In the genomic region with DNA sequence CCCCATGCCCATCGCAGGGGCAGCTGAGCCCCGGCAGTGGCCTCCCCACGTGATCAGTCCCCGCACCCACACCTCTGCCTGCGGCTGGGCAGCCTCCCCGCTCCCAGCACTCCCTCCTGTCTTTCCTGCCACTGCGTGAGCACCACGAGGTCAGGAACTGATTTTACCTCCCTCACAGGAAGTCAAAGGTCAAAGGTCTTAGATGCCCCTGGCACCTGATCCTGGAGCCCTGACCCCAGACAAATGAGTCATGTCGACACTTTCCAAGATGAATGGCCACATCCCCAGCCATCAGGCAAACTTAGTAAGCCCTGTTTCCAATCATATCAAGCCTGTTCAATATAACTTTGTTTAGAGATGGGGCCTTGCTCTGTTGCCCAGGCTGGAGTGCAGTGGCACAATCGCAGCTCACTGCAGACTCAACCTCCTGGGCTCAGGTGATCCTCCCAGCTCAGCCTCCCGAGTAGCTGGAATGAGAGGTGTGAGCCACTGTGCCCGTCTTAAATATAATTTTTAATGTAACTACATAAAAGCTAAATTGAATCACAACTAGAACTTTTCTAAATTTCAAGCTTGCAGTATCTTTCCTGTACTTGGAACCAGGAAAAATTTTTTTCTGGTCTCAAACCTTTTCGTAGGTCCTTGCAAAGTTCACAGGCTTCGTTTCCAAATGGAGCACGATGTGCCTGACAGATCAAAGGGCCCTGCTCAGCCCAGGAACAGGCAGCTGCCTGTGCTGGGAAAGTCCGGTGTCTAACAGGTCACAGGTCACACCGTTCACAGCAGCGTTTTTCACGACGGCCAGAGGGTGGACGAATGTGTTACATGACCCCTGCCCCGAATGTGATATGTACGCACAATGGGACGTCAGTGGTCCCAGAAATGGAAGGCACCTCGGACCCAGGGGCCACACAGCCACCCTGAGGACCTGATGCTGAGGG, we compare ENCODE assay signal across 1 cellular context.
TF ChIP-seq lines count a peak whose summit lies in the region.

No MANE protein-coding gene starts in this region.

TF ChIP-seq in K562, 482 proteins besides CTCF, POLR2A, EP300 and RAD21 (continued from another document):
- TF ChIP-seq, protein P1, sequence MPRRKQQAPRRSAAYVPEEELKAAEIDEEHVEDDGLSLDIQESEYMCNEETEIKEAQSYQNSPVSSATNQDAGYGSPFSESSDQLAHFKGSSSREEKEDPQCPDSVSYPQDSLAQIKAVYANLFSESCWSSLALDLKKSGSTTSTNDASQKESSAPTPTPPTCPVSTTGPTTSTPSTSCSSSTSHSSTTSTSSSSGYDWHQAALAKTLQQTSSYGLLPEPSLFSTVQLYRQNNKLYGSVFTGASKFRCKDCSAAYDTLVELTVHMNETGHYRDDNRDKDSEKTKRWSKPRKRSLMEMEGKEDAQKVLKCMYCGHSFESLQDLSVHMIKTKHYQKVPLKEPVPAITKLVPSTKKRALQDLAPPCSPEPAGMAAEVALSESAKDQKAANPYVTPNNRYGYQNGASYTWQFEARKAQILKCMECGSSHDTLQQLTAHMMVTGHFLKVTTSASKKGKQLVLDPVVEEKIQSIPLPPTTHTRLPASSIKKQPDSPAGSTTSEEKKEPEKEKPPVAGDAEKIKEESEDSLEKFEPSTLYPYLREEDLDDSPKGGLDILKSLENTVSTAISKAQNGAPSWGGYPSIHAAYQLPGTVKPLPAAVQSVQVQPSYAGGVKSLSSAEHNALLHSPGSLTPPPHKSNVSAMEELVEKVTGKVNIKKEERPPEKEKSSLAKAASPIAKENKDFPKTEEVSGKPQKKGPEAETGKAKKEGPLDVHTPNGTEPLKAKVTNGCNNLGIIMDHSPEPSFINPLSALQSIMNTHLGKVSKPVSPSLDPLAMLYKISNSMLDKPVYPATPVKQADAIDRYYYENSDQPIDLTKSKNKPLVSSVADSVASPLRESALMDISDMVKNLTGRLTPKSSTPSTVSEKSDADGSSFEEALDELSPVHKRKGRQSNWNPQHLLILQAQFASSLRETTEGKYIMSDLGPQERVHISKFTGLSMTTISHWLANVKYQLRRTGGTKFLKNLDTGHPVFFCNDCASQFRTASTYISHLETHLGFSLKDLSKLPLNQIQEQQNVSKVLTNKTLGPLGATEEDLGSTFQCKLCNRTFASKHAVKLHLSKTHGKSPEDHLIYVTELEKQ (CRISPR knock-in tag; IDR thresholded peaks at IDR 0.05) = no peak
- TF ChIP-seq JUN (IDR thresholded peaks at IDR 0.05; ENCODE audit: borderline replicate concordance, low read depth, low read length) = no peak
- no peak for TF ChIP-seq JUN (CRISPR knock-in tag; IDR thresholded peaks at IDR 0.05; ENCODE audit: borderline replicate concordance)
- TF ChIP-seq STAT5A (IDR thresholded peaks at IDR 0.05; ENCODE audit: borderline replicate concordance, low read length) = no peak
- no peak for TF ChIP-seq NFXL1 (CRISPR knock-in tag; IDR thresholded peaks at IDR 0.05)
- peak; percentile 76 for TF ChIP-seq NR2C1 (IDR thresholded peaks at IDR 0.05)
- peak; percentile 84 for TF ChIP-seq NR2C1 (tag; IDR thresholded peaks at IDR 0.05)
- 0 out of 2 replicates have a peak, but pooled peaks have one; percentile 6 for TF ChIP-seq ZNF121 (CRISPR knock-in tag; conservative IDR thresholded peaks at IDR 0.05)
- TF ChIP-seq NR2C2 (CRISPR knock-in tag; IDR thresholded peaks at IDR 0.05) = peak; percentile 70; the same call in 1 of the 2 replicates
- TF ChIP-seq NR2C2 (tag; IDR thresholded peaks at IDR 0.05) = peak; percentile 87
- no peak for TF ChIP-seq ZNF699 (CRISPR knock-in tag; IDR thresholded peaks at IDR 0.05; ENCODE audit: insufficient replicate concordance)
- TF ChIP-seq, protein P2, sequence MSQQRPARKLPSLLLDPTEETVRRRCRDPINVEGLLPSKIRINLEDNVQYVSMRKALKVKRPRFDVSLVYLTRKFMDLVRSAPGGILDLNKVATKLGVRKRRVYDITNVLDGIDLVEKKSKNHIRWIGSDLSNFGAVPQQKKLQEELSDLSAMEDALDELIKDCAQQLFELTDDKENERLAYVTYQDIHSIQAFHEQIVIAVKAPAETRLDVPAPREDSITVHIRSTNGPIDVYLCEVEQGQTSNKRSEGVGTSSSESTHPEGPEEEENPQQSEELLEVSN (IDR thresholded peaks at IDR 0.05; ENCODE audit: borderline replicate concordance in 1 of 2, extremely low read depth in 1 of 2, insufficient read depth in 1 of 2, insufficient read length in 1 of 2, low read depth in 1 of 2, low read length in 1 of 2, poor library complexity in 1 of 2, severe bottlenecking in 1 of 2) = peak in 1 of 2 experiments; percentile 12
- TF ChIP-seq, protein P3, sequence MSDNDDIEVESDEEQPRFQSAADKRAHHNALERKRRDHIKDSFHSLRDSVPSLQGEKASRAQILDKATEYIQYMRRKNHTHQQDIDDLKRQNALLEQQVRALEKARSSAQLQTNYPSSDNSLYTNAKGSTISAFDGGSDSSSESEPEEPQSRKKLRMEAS (CRISPR knock-in tag; IDR thresholded peaks at IDR 0.05) = no peak
- no peak for TF ChIP-seq MED1 (CRISPR knock-in tag; IDR thresholded peaks at IDR 0.05; ENCODE audit: borderline replicate concordance)
- TF ChIP-seq, protein P4, sequence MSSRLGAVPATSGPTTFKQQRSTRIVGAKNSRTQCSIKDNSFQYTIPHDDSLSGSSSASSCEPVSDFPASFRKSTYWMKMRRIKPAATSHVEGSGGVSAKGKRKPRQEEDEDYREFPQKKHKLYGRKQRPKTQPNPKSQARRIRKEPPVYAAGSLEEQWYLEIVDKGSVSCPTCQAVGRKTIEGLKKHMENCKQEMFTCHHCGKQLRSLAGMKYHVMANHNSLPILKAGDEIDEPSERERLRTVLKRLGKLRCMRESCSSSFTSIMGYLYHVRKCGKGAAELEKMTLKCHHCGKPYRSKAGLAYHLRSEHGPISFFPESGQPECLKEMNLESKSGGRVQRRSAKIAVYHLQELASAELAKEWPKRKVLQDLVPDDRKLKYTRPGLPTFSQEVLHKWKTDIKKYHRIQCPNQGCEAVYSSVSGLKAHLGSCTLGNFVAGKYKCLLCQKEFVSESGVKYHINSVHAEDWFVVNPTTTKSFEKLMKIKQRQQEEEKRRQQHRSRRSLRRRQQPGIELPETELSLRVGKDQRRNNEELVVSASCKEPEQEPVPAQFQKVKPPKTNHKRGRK (tag; IDR thresholded peaks at IDR 0.05) = no peak
- TF ChIP-seq ZNF175 (CRISPR knock-in tag; IDR thresholded peaks at IDR 0.05; ENCODE audit: low read depth) = no peak
- TF ChIP-seq MIER1 (IDR thresholded peaks at IDR 0.05; ENCODE audit: low read depth) = no peak
- TF ChIP-seq CREM (IDR thresholded peaks at IDR 0.05; ENCODE audit: low read depth) = no peak
- no peak for TF ChIP-seq KLF13 (tag; IDR thresholded peaks at IDR 0.05; ENCODE audit: borderline replicate concordance, low read depth)
- TF ChIP-seq IRF2 (CRISPR knock-in tag; IDR thresholded peaks at IDR 0.05) = peak; percentile 48; the same call in 1 of the 2 replicates
- no peak for TF ChIP-seq FOXA3 (CRISPR knock-in tag; conservative IDR thresholded peaks at IDR 0.05 in 1 of 2, IDR thresholded peaks at IDR 0.05 in 1 of 2)
- TF ChIP-seq NFYB (IDR thresholded peaks at IDR 0.05; ENCODE audit: extremely low read depth, insufficient read length) = no peak
- no peak for TF ChIP-seq TAF15 (IDR thresholded peaks at IDR 0.05; ENCODE audit: low read depth, low read length)
